Comparison of ENCODE assay signal across 16 cellular contexts in genomic region chr13:44396295-44396962, GRCh38. TPM values are rescaled to one million over a fixed set of nuclear protein-coding genes. Genes with fewer than 3 reads are reported as not detected.
DNase-seq lines count a peak whose midpoint lies in the region; ATAC-seq, FAIRE-seq and TF ChIP-seq lines count a peak whose summit lies in the region.
"Had no signal": no experiment of that assay in that cellular context is flagged by ENCODE, and none has a peak within 500 bp of the region (broad histone marks: within the 10 kb centered on the region; RNA-seq: fewer than 3 reads in every experiment).

No MANE protein-coding gene starts in this region.

- TF ChIP-seq POLR2A in K562 (conservative IDR thresholded peaks at IDR 0.05): no peak

- H3K79me2 ChIP-seq in K562 (ENCODE audit: control insufficient read depth, insufficient read depth, low read length) (no peaks in the 10 kb centered on the region), trophoblast cell (ENCODE audit: control insufficient read depth, insufficient read depth, low read length, poor library complexity) (no peaks in the 10 kb centered on the region)

- CTCF ChIA-PET in K562 (lab: Yijun Ruan, JAX; ENCODE audit: low intra/inter-chr PET ratio): no interaction called here

- H2BK120ac ChIP-seq in trophoblast cell (ENCODE audit: insufficient read depth, low read length, poor library complexity): no peak overlapping the region

- no peak overlapping the region for H3K18ac ChIP-seq in trophoblast cell (ENCODE audit: low read length)

- TF ChIP-seq CTCF in BE2C (IDR thresholded peaks at IDR 0.05; ENCODE audit: low read depth, low read length): no peak
- TF ChIP-seq CTCF in K562 (IDR thresholded peaks at IDR 0.05 in 2 of 3, conservative IDR thresholded peaks at IDR 0.05 in 1 of 3; ENCODE audit: insufficient read depth in 2 of 3, low read depth in 1 of 3, low read length in 3 of 3): no peak

- H4K12ac ChIP-seq in trophoblast cell (ENCODE audit: low read depth, low read length): no peak overlapping the region

- H3K27me3 ChIP-seq in BE2C (no peaks in the 10 kb centered on the region), K562 (ENCODE audit: control insufficient read depth in 2 of 2, insufficient read depth in 2 of 2, low read length in 2 of 2) (no peaks in the 10 kb centered on the region), right cardiac atrium (ENCODE audit: control insufficient read depth, insufficient read depth) (no peaks in the 10 kb centered on the region), trophoblast cell (ENCODE audit: insufficient read depth, low read length) (no peaks in the 10 kb centered on the region)

- no peak overlapping the region for H3K14ac ChIP-seq in trophoblast cell (ENCODE audit: low read length)

- DNase-seq in BE2C: peak; percentile 82
- no peak for DNase-seq in K562 (ENCODE audit: extremely low read depth in 1 of 4, low spot score in 3 of 4)
- DNase-seq in right cardiac atrium: no peak
- DNase-seq in trophoblast cell: no peak
- DNase-seq in HPDE6-E6E7 (ENCODE audit: extremely low spot score): no peak
- DNase-seq in cerebellar cortex (ENCODE audit: low spot score): no peak
- DNase-seq in NAMALWA (ENCODE audit: low spot score): no peak
- DNase-seq: activated T-cell treated with anti-CD3 and anti-CD28 coated beads, Interleukin-2, amount 50 U/mL, for 24 hours; Calu3; GM23248; Karpas-422; mucosa of descending colon; NCI-H187; NCI-H526 treated with DMSO at 0.1 percent for 48 hours; stimulated activated naive CD8-positive, alpha-beta T cell treated with anti-CD3 and anti-CD28 coated beads, Interleukin-15, Interleukin-2, amounts not matched to agents 100 U/mL and 50 U/mL, for 24 hours had no signal

- no peaks in the 10 kb centered on the region for H3K9me1 ChIP-seq in K562 (ENCODE audit: control insufficient read depth, insufficient read depth, low read length)

- H3K4me2 ChIP-seq in K562 (ENCODE audit: insufficient read depth, low read length) (peak overlapping the region; percentile 63; the same call in 1 of the 2 replicates), trophoblast cell (ENCODE audit: low read length) (no peak overlapping the region)

- peak overlapping the region; percentile 1 for H4K8ac ChIP-seq in trophoblast cell (ENCODE audit: low read depth, low read length)

- H3K27ac ChIP-seq in K562 (ENCODE audit: extremely low read depth, low read depth, low read length) (peak overlapping the region; percentile 78; the same call in 2 of the 3 replicates), right cardiac atrium (ENCODE audit: low read length) (no peak overlapping the region), trophoblast cell (ENCODE audit: low read depth, low read length) (peak overlapping the region; percentile 1)
- H3K27ac ChIP-seq: GM23248 had no signal

- BruUV-seq in K562 (replicated peaks; lab: Mats Ljungman, UMichigan): no TSS peak

- H3K36me3 ChIP-seq in BE2C (no peaks in the 10 kb centered on the region), K562 (ENCODE audit: control insufficient read depth, insufficient read depth, low read length) (no peaks in the 10 kb centered on the region), trophoblast cell (ENCODE audit: control insufficient read depth in 1 of 2, insufficient read depth in 2 of 2, low read length in 2 of 2) (no peaks in the 10 kb centered on the region)

- no peaks in the 10 kb centered on the region for H4K20me1 ChIP-seq in K562 (replicated peaks; ENCODE audit: control insufficient read depth, insufficient read depth, low read length)

- peak overlapping the region; percentile 25 for H2BK12ac ChIP-seq in trophoblast cell (ENCODE audit: low read length)

- ATAC-seq in K562 (no peak; the same call in 2 of the 3 replicates), right cardiac atrium (peak; percentile 22 to 39), GM21529 (IDR thresholded peaks at IDR 0.05; ENCODE audit: unreplicated experiment) (no peak)
- ATAC-seq: mucosa of descending colon; stimulated activated naive CD8-positive, alpha-beta T cell treated with anti-CD3 and anti-CD28 coated beads, Interleukin-15, Interleukin-2, amounts not matched to agents 100 U/mL and 50 U/mL, for 24 hours had no signal

- H3K9ac ChIP-seq in K562 (ENCODE audit: insufficient read depth in 1 of 2, low read depth in 2 of 2, low read length in 2 of 2) (peak overlapping the region; percentile 36 to 45; a peak in 2 of 4 replicates), trophoblast cell (ENCODE audit: low read length) (no peak overlapping the region)
- H3K9ac ChIP-seq: GM23248 had no signal

- H3K23ac ChIP-seq in trophoblast cell (ENCODE audit: low read length): no peak overlapping the region

- POLR2A ChIA-PET in K562 (lab: Yijun Ruan, JAX): no interaction called here

- peaks cover 26% of the 10 kb centered on the region for H3K4me1 ChIP-seq in BE2C
- H3K4me1 ChIP-seq in K562 (replicated peaks in 1 of 2; ENCODE audit: control insufficient read depth in 2 of 2, insufficient read depth in 2 of 2, low read length in 2 of 2): peaks cover 23 to 34% of the 10 kb centered on the region in 2 experiments; a peak in 4 of 5 replicates
- H3K4me1 ChIP-seq in right cardiac atrium (ENCODE audit: control insufficient read depth, insufficient read depth, low read length): peaks cover 4% of the 10 kb centered on the region
- peaks cover 8 to 12% of the 10 kb centered on the region in 2 experiments for H3K4me1 ChIP-seq in trophoblast cell (ENCODE audit: control insufficient read depth in 1 of 2, insufficient read depth in 2 of 2, low read length in 2 of 2)

- H3K79me1 ChIP-seq in trophoblast cell (ENCODE audit: low read length): no peaks in the 10 kb centered on the region

- in situ Hi-C loops in K562 (cut with MboI): no loop called here

- no peak for FAIRE-seq in K562 (lab: Jason Lieb, UNC)

- H2AK5ac ChIP-seq in trophoblast cell (ENCODE audit: low read length): no peak overlapping the region

- TF ChIP-seq RAD21 in K562 (CRISPR knock-in tag; conservative IDR thresholded peaks at IDR 0.05 in 1 of 2, IDR thresholded peaks at IDR 0.05 in 1 of 2): no peak

- 52% methylated on average over 12 of the region's 12 CpGs for WGBS in K562 (ENCODE audit: insufficient coverage, low coverage, missing lambda C conversion rate)
- WGBS in right cardiac atrium: 63% methylated on average over 12 of the region's 12 CpGs
- no CpG with 5 or more reads among the region's 12 CpGs for WGBS in trophoblast cell (ENCODE audit: extremely low coverage, insufficient coverage, insufficient read length)

- no peak overlapping the region for H3K4ac ChIP-seq in trophoblast cell (ENCODE audit: low read depth, low read length)

- H3K4me3 ChIP-seq in BE2C (ENCODE audit: low read depth, low read length): peak overlapping the region; percentile 29
- no peak overlapping the region for H3K4me3 ChIP-seq in K562
- no peak overlapping the region for H3K4me3 ChIP-seq in right cardiac atrium (ENCODE audit: low read length)
- no peak overlapping the region for H3K4me3 ChIP-seq in trophoblast cell (ENCODE audit: low read depth, low read length)
- H3K4me3 ChIP-seq: GM23248, mucosa of descending colon had no signal

- peak overlapping the region; percentile 2 for H2BK5ac ChIP-seq in trophoblast cell (ENCODE audit: low read depth, low read length, poor library complexity)

- TF ChIP-seq EP300 in K562 (IDR thresholded peaks at IDR 0.05; ENCODE audit: low read length): no peak

- H4K91ac ChIP-seq in trophoblast cell (ENCODE audit: low read depth, low read length): peak overlapping the region; percentile 5

- 0 out of 2 replicates have a peak overlapping the region, but pooled peaks have one; percentile 84 for H2AFZ ChIP-seq in K562 (ENCODE audit: low read depth, low read length)
- H2AFZ ChIP-seq in trophoblast cell (ENCODE audit: insufficient read depth, low read length, poor library complexity): no peak overlapping the region
- H2AFZ ChIP-seq: GM23248 had no signal

- intact Hi-C loops in K562 (cut with micrococcal nuclease): no loop called here
- intact Hi-C loops in right cardiac atrium (cut with DNase I): no loop called here

- H3K9me3 ChIP-seq in BE2C (no peaks in the 10 kb centered on the region), K562 (replicated peaks; ENCODE audit: control insufficient read depth, insufficient read depth, low read depth, low read length) (no peaks in the 10 kb centered on the region), right cardiac atrium (ENCODE audit: control insufficient read depth, low read length) (no peaks in the 10 kb centered on the region), trophoblast cell (ENCODE audit: insufficient read depth, low read depth, low read length) (no peaks in the 10 kb centered on the region)
- H3K9me3 ChIP-seq: mucosa of descending colon had no signal

TF ChIP-seq in K562, 482 proteins besides CTCF, POLR2A, EP300 and RAD21 (continues in another document):
- TF ChIP-seq HMGN3 (IDR thresholded peaks at IDR 0.05; ENCODE audit: borderline replicate concordance, extremely low read depth, insufficient read length, low read depth, low read length): no peak

RNA-seq across cellular contexts. Expression of gene SERP2, which starts 22.8 kb away (rescaled TPM):
- polyA plus RNA-seq in BE2C (2012; ENCODE audit: insufficient read depth, insufficient read length, low read depth): 33.6 TPM
- not detected in 2 replicates for total RNA-seq in K562 (2011; cell fraction: chromatin; rRNA removed; ENCODE audit: low replicate concordance)
- total RNA-seq in K562 (2011; cell fraction: nucleolus; rRNA removed): not detected in 2 replicates
- total RNA-seq in K562 (2011; cell fraction: nucleoplasm; rRNA removed): not detected in 2 replicates
- not detected in 2 replicates for total RNA-seq in K562 (2014; rRNA removed)
- total RNA-seq in K562 (2014; rRNA removed; fragmentation: Illumina TruSeq; extraction: Trizol): not detected in 2 replicates
- not detected in 2 replicates for total RNA-seq in K562 (2015; rRNA removed; fragmentation: Illumina TruSeq; extraction: Trizol)
- not detected in 2 replicates for total RNA-seq in K562 (2021)
- not detected in 2 replicates for polyA plus RNA-seq in K562 (2011; rRNA removed)
- polyA plus RNA-seq in K562 (2011; cell fraction: cytosol; rRNA removed): not detected in 2 replicates
- polyA plus RNA-seq in K562 (2011; cell fraction: nucleus; rRNA removed): not detected in 2 replicates
- polyA plus RNA-seq in K562 (2012): not detected in 2 replicates
- not detected in 2 replicates for polyA plus RNA-seq in K562 (2014; fragmentation: Illumina TruSeq; extraction: Trizol)
- not detected for polyA plus RNA-seq in K562 (2014; fragmentation: Nextera tagmentation; extraction: Ambion mirVana)
- polyA plus RNA-seq in K562 (2014; rRNA removed): 0.13 TPM in 1 of 2 replicates, not detected in the other
- not detected in 2 replicates for polyA minus RNA-seq in K562 (2011; rRNA and poly(A)+ RNA removed)
- polyA minus RNA-seq in K562 (2011; cell fraction: cytosol; rRNA and poly(A)+ RNA removed): not detected in 2 replicates
- not detected in 2 replicates for polyA minus RNA-seq in K562 (2011; cell fraction: nucleus; rRNA and poly(A)+ RNA removed)
- total RNA-seq in right cardiac atrium: 10 to 100 TPM; 19.4 to 28.2 (median 23.1) TPM
- 36.2 TPM for polyA plus RNA-seq in right cardiac atrium
- 0.61 and 0.66 TPM in 2 replicates for polyA plus RNA-seq in trophoblast cell (2013)
- total RNA-seq: Calu3 had no signal

Comparison
In these comparisons a context has a peak if more than half of its experiments do, and no peak if none do; other contexts are left out.
1. ATAC-seq: peak in right cardiac atrium (2 of 2); none in K562 (single experiment) and GM21529 (single experiment).
2. RNA of gene SERP2, which starts 22.8 kb away (total RNA-seq): 19.4 to 28.2 TPM in right cardiac atrium; not detected in K562; every median in the first group is over 10 times any median in the second.